16 cellular contexts compared by ENCODE assay signal in the genomic region with DNA sequence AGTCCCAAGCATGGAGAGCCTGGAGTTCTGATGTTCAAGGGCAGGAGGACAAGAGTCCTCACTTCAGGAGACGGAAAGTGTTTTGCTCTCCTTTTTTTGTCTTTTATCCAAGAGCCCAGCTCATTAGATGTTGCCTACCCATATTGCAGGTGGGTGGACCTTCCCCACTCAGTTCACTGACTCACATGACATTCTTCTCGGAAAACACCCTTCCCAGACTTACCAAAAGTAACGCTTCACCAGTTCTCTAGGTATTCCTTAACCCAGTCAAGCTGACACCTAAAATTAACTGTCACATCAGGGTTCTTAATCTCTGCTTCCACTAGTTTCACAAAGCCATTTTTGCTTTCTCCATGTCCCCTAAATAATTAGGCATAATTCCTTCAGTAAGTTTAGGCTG.
DNase-seq lines count a peak whose midpoint lies in the region; ATAC-seq, FAIRE-seq and TF ChIP-seq lines count a peak whose summit lies in the region.
"Had no signal": no experiment of that assay in that cellular context is flagged by ENCODE, and none has a peak within 500 bp of the region (broad histone marks: within the 10 kb centered on the region; RNA-seq: fewer than 3 reads in every experiment).

No MANE protein-coding gene starts in this region.

- no peaks in the 10 kb centered on the region for H3K79me2 ChIP-seq in H1 (ENCODE audit: control insufficient read depth in 1 of 2, insufficient read depth in 2 of 2, low read length in 2 of 2)

- no peaks in the 10 kb centered on the region for H3K79me1 ChIP-seq in H1 (ENCODE audit: low read depth, low read length)

- H3K23me2 ChIP-seq in H1 (ENCODE audit: low read depth, low read length) = no peaks in the 10 kb centered on the region

- no peak overlapping the region for H2BK12ac ChIP-seq in H1 (ENCODE audit: low read depth, low read length)

- H3K56ac ChIP-seq in H1 (replicated peaks; ENCODE audit: insufficient read length, low read depth, low read length) = no peak overlapping the region

- intact Hi-C loops in testis (cut with DNase I; ENCODE audit: low total_unique reads) = no loop called here

- H3K27me3 ChIP-seq in H1 (replicated peaks in 1 of 4; ENCODE audit: control insufficient read depth in 3 of 4, extremely low read depth in 1 of 4, insufficient read depth in 3 of 4, low read length in 3 of 4) = no peaks in the 10 kb centered on the region
- H3K27me3 ChIP-seq in testis = no peaks in the 10 kb centered on the region

- H3K4me1 ChIP-seq in H1 (replicated peaks in 1 of 4; ENCODE audit: control insufficient read depth in 3 of 4, insufficient read depth in 4 of 4, low read length in 3 of 4) (no peaks in the 10 kb centered on the region), testis (no peaks in the 10 kb centered on the region)

- H2AFZ ChIP-seq in H1 (ENCODE audit: low read length) = 0 out of 2 replicates have a peak overlapping the region, but pooled peaks have one; percentile 5
- H2AFZ ChIP-seq: GM23248 had no signal

- no peak for TF ChIP-seq CTCF in H1 (IDR thresholded peaks at IDR 0.05; ENCODE audit: control extremely low read depth in 1 of 3, insufficient read depth in 1 of 3, low read depth in 1 of 3, low read length in 3 of 3)
- TF ChIP-seq CTCF in testis (IDR thresholded peaks at IDR 0.05) = no peak

- no peak overlapping the region for H2BK120ac ChIP-seq in H1 (replicated peaks; ENCODE audit: low read depth, low read length)

- H3K18ac ChIP-seq in H1 (ENCODE audit: extremely low read depth, low read length) = no peak overlapping the region

- H4K8ac ChIP-seq in H1 (ENCODE audit: extremely low read depth, insufficient read depth, low read length) = no peak overlapping the region

- POLR2A ChIA-PET in H1 (lab: Charles Lee; ENCODE audit: partially characterized antibody) = no interaction called here

- H2BK15ac ChIP-seq in H1 (ENCODE audit: low read length) = no peak overlapping the region

- H3K36me3 ChIP-seq in H1 (ENCODE audit: control insufficient read depth in 2 of 4, insufficient read depth in 4 of 4, low read length in 3 of 4) (no peaks in the 10 kb centered on the region), testis (ENCODE audit: low read depth, missing control alignments) (no peaks in the 10 kb centered on the region)

- H2AK5ac ChIP-seq in H1 (ENCODE audit: low read depth, low read length) = no peak overlapping the region

- no peak overlapping the region for H2BK20ac ChIP-seq in H1 (ENCODE audit: low read length)

- H3K27ac ChIP-seq in H1 (ENCODE audit: low read depth, low read length) = no peak overlapping the region
- no peak overlapping the region for H3K27ac ChIP-seq in caudate nucleus (ENCODE audit: low read depth, low read length)
- no peak overlapping the region for H3K27ac ChIP-seq in testis
- H3K27ac ChIP-seq: GM23248 had no signal

- TF ChIP-seq POLR2A in H1 (IDR thresholded peaks at IDR 0.05; ENCODE audit: control extremely low read depth in 1 of 2, low read depth in 2 of 2, low read length in 2 of 2) (no peak), testis (IDR thresholded peaks at IDR 0.05) (no peak)

- no peaks in the 10 kb centered on the region for H3K9me3 ChIP-seq in H1 (ENCODE audit: insufficient read depth in 2 of 2, low read depth in 1 of 2, low read length in 1 of 2)
- no peaks in the 10 kb centered on the region for H3K9me3 ChIP-seq in testis

- no peak for FAIRE-seq in H1 (lab: Jason Lieb, UNC)
- FAIRE-seq: G401.6, GM12892 had no signal

- no peak overlapping the region for H4K91ac ChIP-seq in H1 (replicated peaks; ENCODE audit: insufficient read length, low read length)

- no peaks in the 10 kb centered on the region for H4K20me1 ChIP-seq in H1 (replicated peaks in 1 of 2; ENCODE audit: control insufficient read depth in 1 of 2, insufficient read depth in 2 of 2, low read length in 2 of 2)

- H4K5ac ChIP-seq in H1 (ENCODE audit: insufficient read length, low read depth, low read length) = no peak overlapping the region

- no peak for ATAC-seq in GM21526 (IDR thresholded peaks at IDR 0.05; ENCODE audit: low FRiP score, unreplicated experiment)
- ATAC-seq: HCT116 had no signal

- H3K4me3 ChIP-seq in H1 (ENCODE audit: extremely low read depth in 1 of 4, insufficient read depth in 2 of 4, low read depth in 3 of 4, low read length in 4 of 4) = no peak overlapping the region
- H3K4me3 ChIP-seq in testis = no peak overlapping the region
- H3K4me3 ChIP-seq: GM23248 had no signal

- no peak for TF ChIP-seq EP300 in H1 (IDR thresholded peaks at IDR 0.05; ENCODE audit: borderline replicate concordance in 1 of 2, low read depth in 2 of 2, low read length in 2 of 2)

- no peak overlapping the region for H3K23ac ChIP-seq in H1 (ENCODE audit: insufficient read length)

- CTCF ChIA-PET in H1 (lab: Charles Lee; ENCODE audit: partially characterized antibody) = no interaction called here

- no peak overlapping the region for H3K9ac ChIP-seq in H1 (replicated peaks in 1 of 4; ENCODE audit: extremely low read depth in 1 of 4, low read depth in 3 of 4, low read length in 3 of 4)
- H3K9ac ChIP-seq: GM23248 had no signal

- DNase-seq in H1 (ENCODE audit: low read depth in 1 of 2, low spot score in 2 of 2) (no peak), kidney glomerular epithelial cell (lab: John Stamatoyannopoulos, UW) (peak; percentile 4), renal cortical epithelial cell (ENCODE audit: low read depth) (peak; percentile 78), caudate nucleus (lab: John Stamatoyannopoulos, UW) (no peak), testis (no peak)
- DNase-seq: C1 segment of cervical spinal cord; Calu3; CD4-positive, alpha-beta memory T cell; COR-L47; DND-41; GM23248; H9 had no signal

- WGBS in H1 (ENCODE audit: extremely low coverage in 1 of 2, insufficient coverage in 1 of 2, insufficient read length in 1 of 2, insufficient replicate concordance in 2 of 2, low coverage in 1 of 2, low lambda C conversion rate in 2 of 2, missing lambda C conversion rate in 1 of 2), 2 experiments = 95% methylated on average over 3 of the region's 3 CpGs; no CpG with 5 or more reads in 1 of the 2 experiments
- WGBS in testis, 2 donors = 81 to 89% methylated on average over 3 of the region's 3 CpGs

- H3K4ac ChIP-seq in H1 (replicated peaks; ENCODE audit: insufficient read length, low read depth, low read length) = no peak overlapping the region

- H3K4me2 ChIP-seq in H1 (ENCODE audit: insufficient read depth in 1 of 2, low read depth in 2 of 2, low read length in 2 of 2) = no peak overlapping the region

- H3K14ac ChIP-seq in H1 (ENCODE audit: insufficient read length) = no peak overlapping the region

- no peak for TF ChIP-seq RAD21 in H1 (IDR thresholded peaks at IDR 0.05 in 1 of 2, conservative IDR thresholded peaks at IDR 0.05 in 1 of 2; ENCODE audit: low read depth in 2 of 2, low read length in 2 of 2)

- H2BK5ac ChIP-seq in H1 (ENCODE audit: low read depth, low read length) = no peak overlapping the region

TF ChIP-seq in H1, 55 proteins besides CTCF, POLR2A, EP300 and RAD21:
- TF ChIP-seq BACH1 (IDR thresholded peaks at IDR 0.05; ENCODE audit: low read length) = no peak
- TF ChIP-seq, protein P1, sequence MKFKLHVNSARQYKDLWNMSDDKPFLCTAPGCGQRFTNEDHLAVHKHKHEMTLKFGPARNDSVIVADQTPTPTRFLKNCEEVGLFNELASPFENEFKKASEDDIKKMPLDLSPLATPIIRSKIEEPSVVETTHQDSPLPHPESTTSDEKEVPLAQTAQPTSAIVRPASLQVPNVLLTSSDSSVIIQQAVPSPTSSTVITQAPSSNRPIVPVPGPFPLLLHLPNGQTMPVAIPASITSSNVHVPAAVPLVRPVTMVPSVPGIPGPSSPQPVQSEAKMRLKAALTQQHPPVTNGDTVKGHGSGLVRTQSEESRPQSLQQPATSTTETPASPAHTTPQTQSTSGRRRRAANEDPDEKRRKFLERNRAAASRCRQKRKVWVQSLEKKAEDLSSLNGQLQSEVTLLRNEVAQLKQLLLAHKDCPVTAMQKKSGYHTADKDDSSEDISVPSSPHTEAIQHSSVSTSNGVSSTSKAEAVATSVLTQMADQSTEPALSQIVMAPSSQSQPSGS (IDR thresholded peaks at IDR 0.05; ENCODE audit: low read length) = no peak
- no peak for TF ChIP-seq POU5F1 (IDR thresholded peaks at IDR 0.05; ENCODE audit: low read depth, low read length)
- no peak for TF ChIP-seq SUZ12 (IDR thresholded peaks at IDR 0.05; ENCODE audit: low read length)
- TF ChIP-seq NANOG (IDR thresholded peaks at IDR 0.05; ENCODE audit: insufficient read depth, low read depth, low read length, poor library complexity, severe bottlenecking) = no peak
- no peak for TF ChIP-seq YY1 (IDR thresholded peaks at IDR 0.05; ENCODE audit: low read depth, low read length)
- TF ChIP-seq TCF12 (IDR thresholded peaks at IDR 0.05; ENCODE audit: low read depth, low read length) = no peak
- TF ChIP-seq CTBP2 (IDR thresholded peaks at IDR 0.05; ENCODE audit: borderline replicate concordance, insufficient read depth, insufficient read length, low read length) = no peak
- no peak for TF ChIP-seq BCL11A (IDR thresholded peaks at IDR 0.05; ENCODE audit: low read depth in 2 of 2, low read length in 2 of 2)
- no peak for TF ChIP-seq HDAC2 (IDR thresholded peaks at IDR 0.05; ENCODE audit: borderline replicate concordance in 1 of 2, low read depth in 2 of 2, low read length in 2 of 2)
- no peak for TF ChIP-seq RNF2 (IDR thresholded peaks at IDR 0.05; ENCODE audit: borderline replicate concordance, low read depth, low read length, missing control alignments, poor library complexity, severe bottlenecking)
- TF ChIP-seq CHD1 (IDR thresholded peaks at IDR 0.05; ENCODE audit: low read depth, low read length) = no peak
- TF ChIP-seq KDM5A (IDR thresholded peaks at IDR 0.05; ENCODE audit: low read length) = no peak
- TF ChIP-seq, protein P2, sequence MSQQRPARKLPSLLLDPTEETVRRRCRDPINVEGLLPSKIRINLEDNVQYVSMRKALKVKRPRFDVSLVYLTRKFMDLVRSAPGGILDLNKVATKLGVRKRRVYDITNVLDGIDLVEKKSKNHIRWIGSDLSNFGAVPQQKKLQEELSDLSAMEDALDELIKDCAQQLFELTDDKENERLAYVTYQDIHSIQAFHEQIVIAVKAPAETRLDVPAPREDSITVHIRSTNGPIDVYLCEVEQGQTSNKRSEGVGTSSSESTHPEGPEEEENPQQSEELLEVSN (IDR thresholded peaks at IDR 0.05) = no peak
- no peak for TF ChIP-seq RBBP5 (IDR thresholded peaks at IDR 0.05; ENCODE audit: borderline replicate concordance, low read depth, low read length)
- no peak for TF ChIP-seq PHF8 (conservative IDR thresholded peaks at IDR 0.05; ENCODE audit: low read depth, low read length)
- TF ChIP-seq CREB1 (IDR thresholded peaks at IDR 0.05) = no peak
- no peak for TF ChIP-seq SIN3A (conservative IDR thresholded peaks at IDR 0.05 in 1 of 2, IDR thresholded peaks at IDR 0.05 in 1 of 2; ENCODE audit: low read depth in 1 of 2, low read length in 2 of 2)
- TF ChIP-seq ZNF274 (IDR thresholded peaks at IDR 0.05; ENCODE audit: borderline replicate concordance, extremely low read depth, low read length) = no peak
TF ChIP-seq in H1: peak in this region for 0.

Comparison
In these comparisons a context has a peak if more than half of its experiments do, and no peak if none do; other contexts are left out.
1. DNase-seq: peak in kidney glomerular epithelial cell (single experiment) and renal cortical epithelial cell (single experiment); none in H1 (0 of 2), caudate nucleus (0 of 61) and testis (single experiment).